Comparison of ENCODE assay signal across 9 cellular contexts in the genomic region with DNA sequence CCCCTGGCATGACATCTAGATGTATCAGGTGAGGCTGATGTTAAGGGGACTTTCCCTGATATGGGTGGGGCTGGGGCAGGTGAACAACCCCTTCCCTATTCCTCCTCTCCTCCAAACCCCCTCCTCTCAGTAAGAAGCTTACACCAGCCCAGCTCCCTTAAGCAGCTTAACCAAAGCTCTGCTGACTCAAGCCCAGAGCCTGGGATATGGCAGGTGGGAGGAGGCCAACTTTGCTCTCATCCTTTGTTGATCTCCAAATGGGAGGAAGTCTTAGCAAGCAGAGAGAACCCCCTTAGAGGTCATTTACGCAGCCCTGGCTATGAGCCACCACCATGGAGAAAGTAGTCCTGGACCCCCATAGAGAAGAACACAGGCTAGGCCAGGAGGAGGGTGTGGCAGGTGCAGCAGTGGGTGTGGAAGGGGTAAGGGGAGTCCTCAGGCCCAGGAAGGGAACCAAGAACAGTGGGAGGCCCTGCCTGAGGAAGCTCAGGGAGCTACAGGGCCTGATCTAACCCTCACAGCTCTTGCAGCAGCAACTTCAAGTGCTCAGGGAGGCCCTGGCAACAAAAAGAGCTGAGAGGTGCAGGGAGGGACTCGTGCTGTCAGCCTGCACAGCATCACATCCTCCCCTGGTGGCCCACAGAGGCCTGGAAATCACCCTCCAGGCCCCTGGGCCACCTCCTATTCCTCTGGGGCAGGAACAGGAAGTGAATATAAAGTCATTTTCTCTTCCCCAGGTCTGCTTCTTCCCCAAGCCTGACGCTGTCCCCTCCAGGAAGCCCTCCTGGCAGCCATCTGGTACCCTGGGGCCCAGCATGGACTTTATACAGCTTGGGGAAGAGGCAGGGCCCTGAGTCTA. TPM values are rescaled to one million over a fixed set of nuclear protein-coding genes. Genes with fewer than 3 reads are reported as not detected.
DNase-seq lines count a peak whose midpoint lies in the region; ATAC-seq and TF ChIP-seq lines count a peak whose summit lies in the region.
"Had no signal": no experiment of that assay in that cellular context is flagged by ENCODE, and none has a peak within 500 bp of the region (broad histone marks: within the 10 kb centered on the region; RNA-seq: fewer than 3 reads in every experiment).

No MANE protein-coding gene starts in this region.

- peaks cover 10 to 11% of the 10 kb centered on the region in 2 donors for H3K36me3 ChIP-seq in thyroid gland

- peaks cover 43% of the 10 kb centered on the region for H3K4me1 Mint-ChIP-seq in activated T-helper 2 cell treated with anti-CD3 and anti-CD28 coated beads, Interferon-gamma antibody, Interleukin-2, Interleukin-4, amounts not matched to agents 10 μg/mL and 5 μg/mL and 100 μg/mL, durations not matched to agents 14 hours and 24 hours and 36 hours (ENCODE audit: low read depth)

- intact Hi-C loops in activated T-helper 2 cell treated with anti-CD3 and anti-CD28 coated beads, Interferon-gamma antibody, Interleukin-2, Interleukin-4, amounts not matched to agents 10 μg/mL and 5 μg/mL and 100 μg/mL, durations not matched to agents 14 hours and 24 hours and 36 hours (cut with micrococcal nuclease) = loop anchor here (10.0 kb wide), 1 partner anchor 135 kb away; no protein-coding TSS in a partner anchor
- intact Hi-C loops in thyroid gland (cut with DNase I) = no loop called here

- peaks cover 10 to 18% of the 10 kb centered on the region in 2 donors for H3K4me1 ChIP-seq in thyroid gland

- no peak overlapping the region for H3K4me3 ChIP-seq in thyroid gland (replicated peaks in 1 of 3)
- H3K4me3 ChIP-seq: thoracic aorta had no signal

- H3K27me3 ChIP-seq in thyroid gland = no peaks in the 10 kb centered on the region

- peak overlapping the region; percentile 46 for H3K4me3 Mint-ChIP-seq in activated T-helper 2 cell treated with anti-CD3 and anti-CD28 coated beads, Interferon-gamma antibody, Interleukin-2, Interleukin-4, amounts not matched to agents 10 μg/mL and 5 μg/mL and 100 μg/mL, durations not matched to agents 14 hours and 24 hours and 36 hours (ENCODE audit: low read depth)

- 81 to 84% methylated on average over 3 of the region's 3 CpGs for WGBS in thyroid gland, 2 donors

- no peaks in the 10 kb centered on the region for H3K9me3 Mint-ChIP-seq in activated T-helper 2 cell treated with anti-CD3 and anti-CD28 coated beads, Interferon-gamma antibody, Interleukin-2, Interleukin-4, amounts not matched to agents 10 μg/mL and 5 μg/mL and 100 μg/mL, durations not matched to agents 14 hours and 24 hours and 36 hours

- H3K27me3 Mint-ChIP-seq in activated T-helper 2 cell treated with anti-CD3 and anti-CD28 coated beads, Interferon-gamma antibody, Interleukin-2, Interleukin-4, amounts not matched to agents 10 μg/mL and 5 μg/mL and 100 μg/mL, durations not matched to agents 14 hours and 24 hours and 36 hours (ENCODE audit: low read depth) = no peaks in the 10 kb centered on the region

- TF ChIP-seq CTCF in thyroid gland (IDR thresholded peaks at IDR 0.05) = no peak

- DNase-seq in NAMALWA (ENCODE audit: low spot score) (peak; percentile 65), HuH-7 (ENCODE audit: low spot score) (no peak), NCI-H2196 (lab: John Stamatoyannopoulos, UW; ENCODE audit: unreplicated experiment) (no peak), RKO (ENCODE audit: low spot score) (no peak), thyroid gland (no peak)
- peak; percentile 71 for DNase-seq in activated T-helper 2 cell treated with anti-CD3 and anti-CD28 coated beads, Interferon-gamma antibody, Interleukin-2, Interleukin-4, amounts not matched to agents 10 μg/mL and 5 μg/mL and 100 μg/mL, durations not matched to agents 14 hours and 24 hours and 36 hours (ENCODE audit: low spot score)
- DNase-seq in stimulated activated CD4-positive, alpha-beta T cell treated with anti-CD3 and anti-CD28 coated beads, Interleukin-2, amount 100 ng/mL, for 24 hours = peak; percentile 47 to 56

- no peak for TF ChIP-seq POLR2A in thyroid gland (IDR thresholded peaks at IDR 0.05)

- peak; percentile 42 for ATAC-seq in GM18861 (IDR thresholded peaks at IDR 0.05; ENCODE audit: unreplicated experiment)

- no peak overlapping the region for H3K27ac ChIP-seq in thyroid gland
- H3K27ac ChIP-seq: thoracic aorta had no signal

- H3K9me3 ChIP-seq in thyroid gland = no peaks in the 10 kb centered on the region
- H3K9me3 ChIP-seq: thoracic aorta had no signal

- peak overlapping the region; percentile 80 for H3K27ac Mint-ChIP-seq in activated T-helper 2 cell treated with anti-CD3 and anti-CD28 coated beads, Interferon-gamma antibody, Interleukin-2, Interleukin-4, amounts not matched to agents 10 μg/mL and 5 μg/mL and 100 μg/mL, durations not matched to agents 14 hours and 24 hours and 36 hours

- peaks cover 22% of the 10 kb centered on the region for H3K36me3 Mint-ChIP-seq in activated T-helper 2 cell treated with anti-CD3 and anti-CD28 coated beads, Interferon-gamma antibody, Interleukin-2, Interleukin-4, amounts not matched to agents 10 μg/mL and 5 μg/mL and 100 μg/mL, durations not matched to agents 14 hours and 24 hours and 36 hours (ENCODE audit: low read depth)

RNA-seq across cellular contexts. Expression of a gene that starts 2.9 kb away (rescaled TPM):
- total RNA-seq in activated T-helper 2 cell treated with anti-CD3 and anti-CD28 coated beads, Interferon-gamma antibody, Interleukin-2, Interleukin-4, amounts not matched to agents 10 μg/mL and 5 μg/mL and 100 μg/mL, durations not matched to agents 14 hours and 24 hours and 36 hours = 55.3 and 63.9 TPM in 2 replicates
- 10 to 100 TPM; 29.8 to 43.9 (median 36.0) TPM for total RNA-seq in thyroid gland

RNA-seq across cellular contexts. Expression of a gene that starts 21.8 kb away (rescaled TPM):
- 65.1 and 70.9 TPM in 2 replicates for total RNA-seq in activated T-helper 2 cell treated with anti-CD3 and anti-CD28 coated beads, Interferon-gamma antibody, Interleukin-2, Interleukin-4, amounts not matched to agents 10 μg/mL and 5 μg/mL and 100 μg/mL, durations not matched to agents 14 hours and 24 hours and 36 hours
- 100 to 1,000 TPM in 1 of 4 donors, 10 to 100 TPM in 3; 37.2 to 111 (median 74.7) TPM for total RNA-seq in thyroid gland

RNA-seq across cellular contexts. Expression of a gene that starts 27.2 kb away (rescaled TPM):
- 95.0 and 95.7 TPM in 2 replicates for total RNA-seq in activated T-helper 2 cell treated with anti-CD3 and anti-CD28 coated beads, Interferon-gamma antibody, Interleukin-2, Interleukin-4, amounts not matched to agents 10 μg/mL and 5 μg/mL and 100 μg/mL, durations not matched to agents 14 hours and 24 hours and 36 hours
- total RNA-seq in thyroid gland = 10 to 100 TPM in 1 of 4 donors, 1 to 10 TPM in 3; 6.0 to 13.1 (median 8.7) TPM

RNA-seq across cellular contexts. Expression of a gene that starts 43.4 kb away (rescaled TPM):
- not detected in 2 replicates for total RNA-seq in activated T-helper 2 cell treated with anti-CD3 and anti-CD28 coated beads, Interferon-gamma antibody, Interleukin-2, Interleukin-4, amounts not matched to agents 10 μg/mL and 5 μg/mL and 100 μg/mL, durations not matched to agents 14 hours and 24 hours and 36 hours
- total RNA-seq in thyroid gland = under 1 TPM in 1 of 4 donors, not detected in 3; 0.34 TPM
- total RNA-seq: thoracic aorta had no signal

RNA-seq across cellular contexts. Expression of a gene that starts 49.3 kb away (rescaled TPM):
- 92.5 and 98.8 TPM in 2 replicates for total RNA-seq in activated T-helper 2 cell treated with anti-CD3 and anti-CD28 coated beads, Interferon-gamma antibody, Interleukin-2, Interleukin-4, amounts not matched to agents 10 μg/mL and 5 μg/mL and 100 μg/mL, durations not matched to agents 14 hours and 24 hours and 36 hours
- 10 to 100 TPM in 2 of 4 donors, 1 to 10 TPM in 2; 4.4 to 27.0 (median 9.9) TPM for total RNA-seq in thyroid gland

Comparison
In these comparisons a context has a peak if more than half of its experiments do, and no peak if none do; other contexts are left out.
1. DNase-seq: peak in NAMALWA (single experiment), activated T-helper 2 cell treated with anti-CD3 and anti-CD28 coated beads, Interferon-gamma antibody, Interleukin-2, Interleukin-4, amounts not matched to agents 10 μg/mL and 5 μg/mL and 100 μg/mL, durations not matched to agents 14 hours and 24 hours and 36 hours (single experiment) and stimulated activated CD4-positive, alpha-beta T cell treated with anti-CD3 and anti-CD28 coated beads, Interleukin-2, amount 100 ng/mL, for 24 hours (2 of 2); none in HuH-7 (single experiment), NCI-H2196 (single experiment), RKO (single experiment) and thyroid gland (0 of 2).